ENCODE assay signal across 7 cellular contexts in genomic region chr20:63968136-63968927, GRCh38. TPM values are rescaled to one million over a fixed set of nuclear protein-coding genes. Genes with fewer than 3 reads are reported as not detected.
DNase-seq lines count a peak whose midpoint lies in the region; ATAC-seq and TF ChIP-seq lines count a peak whose summit lies in the region.
"Had no signal": no experiment of that assay in that cellular context is flagged by ENCODE, and none has a peak within 500 bp of the region (broad histone marks: within the 10 kb centered on the region; RNA-seq: fewer than 3 reads in every experiment).

No MANE protein-coding gene starts in this region.

- no peaks in the 10 kb centered on the region for H3K27me3 ChIP-seq in psoas muscle (ENCODE audit: insufficient read depth in 3 of 3, low read length in 2 of 3)

- no peaks in the 10 kb centered on the region for H3K9me3 ChIP-seq in psoas muscle
- H3K9me3 ChIP-seq: neutrophil had no signal

- no peak for TF ChIP-seq CTCF in coronary artery (IDR thresholded peaks at IDR 0.05)
- TF ChIP-seq CTCF in psoas muscle (IDR thresholded peaks at IDR 0.05) = no peak

- intact Hi-C loops in psoas muscle (cut with DNase I) = loop anchor here in 1 of 2 donors (5.0 kb wide), 1 partner anchor 71 kb away; the partner anchor contains the start of gene DNAJC5

- H3K4me3 Mint-ChIP-seq in IgD-negative memory B cell = peak overlapping the region; percentile 79 to 88 (median 83)

- H3K4me1 ChIP-seq in psoas muscle = peaks cover 6% of the 10 kb centered on the region

- H3K4me1 Mint-ChIP-seq in IgD-negative memory B cell = peaks cover 0 to 10% (median 4%) of the 10 kb centered on the region in 3 donors

- peaks cover 0 to 2% (median 0%) of the 10 kb centered on the region in 3 donors for H3K9me3 Mint-ChIP-seq in IgD-negative memory B cell

- H3K36me3 ChIP-seq in psoas muscle (ENCODE audit: insufficient read depth in 1 of 2, low read depth in 1 of 2) = peaks cover 2 to 29% of the 10 kb centered on the region in 2 donors

- DNase-seq in coronary artery (ENCODE audit: low spot score) = no peak
- peak in 1 of 2 donors; percentile 13 for DNase-seq in psoas muscle
- no peak for DNase-seq in NCI-H1092 treated with DMSO at 0.1 percent for 48 hours (lab: John Stamatoyannopoulos, UW)
- DNase-seq in NCI-H226 = no peak
- DNase-seq in activated gamma-delta T cell treated with Interleukin-2 at 50 U/mL for 16 hours = no peak

- H3K27ac ChIP-seq in coronary artery = peak overlapping the region; percentile 65 to 76
- peak overlapping the region; percentile 66 for H3K27ac ChIP-seq in psoas muscle
- H3K27ac ChIP-seq: neutrophil had no signal

- H3K27me3 Mint-ChIP-seq in IgD-negative memory B cell = no peaks in the 10 kb centered on the region

- peak overlapping the region in 2 of 3 donors; percentile 60 to 67 for H3K27ac Mint-ChIP-seq in IgD-negative memory B cell

- peak overlapping the region; percentile 81 for H3K4me3 ChIP-seq in coronary artery
- H3K4me3 ChIP-seq in psoas muscle = peak overlapping the region; percentile 76

- 79 to 82% (median 80%) methylated on average over 14 of the region's 14 CpGs for WGBS in psoas muscle, 3 donors

- no peaks in the 10 kb centered on the region for H3K36me3 Mint-ChIP-seq in IgD-negative memory B cell

- no peak for ATAC-seq in psoas muscle

RNA-seq across cellular contexts. Expression of gene ZNF512B, which starts 1.4 kb away (rescaled TPM):
- polyA plus RNA-seq in IgD-negative memory B cell (0.30 TPM), psoas muscle (1 to 10 TPM; 3.3 to 9.1 (median 5.6) TPM)
- total RNA-seq in psoas muscle = 10 to 100 TPM in 3 of 4 donors, 1 to 10 TPM in 1; 10.0 to 14.4 (median 12.4) TPM

RNA-seq across cellular contexts. Expression of gene SAMD10, which starts 11.1 kb away (rescaled TPM):
- polyA plus RNA-seq in IgD-negative memory B cell = 9.5 TPM
- under 1 TPM; 0.32 to 0.84 (median 0.55) TPM for total RNA-seq in psoas muscle
- polyA plus RNA-seq in psoas muscle = 1 to 10 TPM in 1 of 3 donors, under 1 TPM in 2; 0.44 to 5.5 (median 0.92) TPM

RNA-seq across cellular contexts. Expression of gene UCKL1, which starts 12.1 kb away (rescaled TPM):
- polyA plus RNA-seq in IgD-negative memory B cell (67.9 TPM), psoas muscle (10 to 100 TPM; 22.9 to 42.4 (median 40.5) TPM)
- 10 to 100 TPM; 23.2 to 37.0 (median 35.5) TPM for total RNA-seq in psoas muscle

RNA-seq across cellular contexts. Expression of gene PRPF6, which starts 12.6 kb away (rescaled TPM):
- polyA plus RNA-seq in IgD-negative memory B cell = 106 TPM
- 10 to 100 TPM; 51.0 to 63.1 (median 59.8) TPM for total RNA-seq in psoas muscle
- 10 to 100 TPM; 38.8 to 75.4 (median 52.5) TPM for polyA plus RNA-seq in psoas muscle
